ENCODE assay signal across 20 cellular contexts in genomic region chr15:38541046-38541445, GRCh38. TPM values are rescaled to one million over a fixed set of nuclear protein-coding genes. Genes with fewer than 3 reads are reported as not detected.
DNase-seq lines count a peak whose midpoint lies in the region; ATAC-seq lines count a peak whose summit lies in the region.
"Had no signal": no experiment of that assay in that cellular context is flagged by ENCODE, and none has a peak within 500 bp of the region (broad histone marks: within the 10 kb centered on the region; RNA-seq: fewer than 3 reads in every experiment).

No MANE protein-coding gene starts in this region.

- H3K27me3 Mint-ChIP-seq in activated naive CD4-positive, alpha-beta T cell treated with anti-CD3 and anti-CD28 coated beads, Interleukin-2, amount 50 U/mL, for 24 hours: no peaks in the 10 kb centered on the region
- H3K27me3 Mint-ChIP-seq in activated naive CD4-positive, alpha-beta T cell treated with anti-CD3 and anti-CD28 coated beads, Interleukin-2, amount 10 ng/mL, durations not matched to agents 7 days and 5 days: no peaks in the 10 kb centered on the region
- H3K27me3 Mint-ChIP-seq in activated CD4-positive, alpha-beta memory T cell treated with anti-CD3 and anti-CD28 coated beads for 36 hours: no peaks in the 10 kb centered on the region
- H3K27me3 Mint-ChIP-seq in effector memory CD8-positive, alpha-beta T cell: no peaks in the 10 kb centered on the region
- H3K27me3 Mint-ChIP-seq: brain had no signal

- no peak for DNase-seq in activated naive CD4-positive, alpha-beta T cell treated with anti-CD3 and anti-CD28 coated beads, Interleukin-2, amount 10 ng/mL, durations not matched to agents 7 days and 5 days
- DNase-seq in activated CD4-positive, alpha-beta memory T cell treated with anti-CD3 and anti-CD28 coated beads for 36 hours: no peak
- DNase-seq in effector memory CD8-positive, alpha-beta T cell: no peak
- no peak for DNase-seq in NCI-H510A treated with DMSO at 0.1 percent for 48 hours (lab: John Stamatoyannopoulos, UW)
- DNase-seq: activated CD4-positive, alpha-beta T cell treated with anti-CD3 and anti-CD28 coated beads for 4 hours; adrenal gland; effector CD8-positive, alpha-beta T cell; foreskin melanocyte; NCI-H1105; NCI-H1930; NCI-H2227 treated with DMSO at 0.1 percent for 48 hours; NCI-H774; stimulated activated CD4-positive, alpha-beta T cell treated with anti-CD3 and anti-CD28 coated beads, Interleukin-2, amount 100 ng/mL, for 24 hours; testis had no signal

- peaks cover 96% of the 10 kb centered on the region for H3K4me1 Mint-ChIP-seq in activated naive CD4-positive, alpha-beta T cell treated with anti-CD3 and anti-CD28 coated beads, Interleukin-2, amount 50 U/mL, for 24 hours
- H3K4me1 Mint-ChIP-seq in activated naive CD4-positive, alpha-beta T cell treated with anti-CD3 and anti-CD28 coated beads, Interleukin-2, amount 10 ng/mL, durations not matched to agents 7 days and 5 days: peaks cover 89% of the 10 kb centered on the region
- H3K4me1 Mint-ChIP-seq in activated CD4-positive, alpha-beta memory T cell treated with anti-CD3 and anti-CD28 coated beads for 36 hours (ENCODE audit: low read depth): peaks cover 90% of the 10 kb centered on the region
- peaks cover 70 to 90% of the 10 kb centered on the region in 2 donors for H3K4me1 Mint-ChIP-seq in effector memory CD8-positive, alpha-beta T cell (ENCODE audit: low read depth in 2 of 2)

- peak; percentile 14 for ATAC-seq in effector memory CD8-positive, alpha-beta T cell (replicated peaks)
- ATAC-seq in HG03039 (IDR thresholded peaks at IDR 0.05; ENCODE audit: unreplicated experiment): no peak
- no peak for ATAC-seq in GM21528 (IDR thresholded peaks at IDR 0.05; ENCODE audit: low FRiP score, unreplicated experiment)
- ATAC-seq: esophagus mucosa had no signal

- CTCF ChIA-PET in activated naive CD4-positive, alpha-beta T cell treated with anti-CD3 and anti-CD28 coated beads, Interleukin-2, amount 10 ng/mL, durations not matched to agents 7 days and 5 days (lab: Charles Lee): interaction anchor here (0.7 to 1.1 kb wide), 2 partner anchors 149 to 158 kb away, joined by 3 read pairs; no protein-coding TSS in a partner anchor
- CTCF ChIA-PET in activated CD4-positive, alpha-beta memory T cell treated with anti-CD3 and anti-CD28 coated beads for 36 hours (lab: Charles Lee): interaction anchor here (0.9 to 2.1 kb wide), 3 partner anchors 23 to 150 kb away, joined by 3 to 7 read pairs (median 5); no protein-coding TSS in a partner anchor

- intact Hi-C loops in activated CD4-positive, alpha-beta memory T cell treated with anti-CD3 and anti-CD28 coated beads for 36 hours (cut with micrococcal nuclease): loop anchor here (2.0 kb wide), 1 partner anchor 16 kb away; no protein-coding TSS in a partner anchor

- H3K36me3 Mint-ChIP-seq in activated naive CD4-positive, alpha-beta T cell treated with anti-CD3 and anti-CD28 coated beads, Interleukin-2, amount 50 U/mL, for 24 hours: peaks cover 13% of the 10 kb centered on the region
- peaks cover 70% of the 10 kb centered on the region for H3K36me3 Mint-ChIP-seq in activated naive CD4-positive, alpha-beta T cell treated with anti-CD3 and anti-CD28 coated beads, Interleukin-2, amount 10 ng/mL, durations not matched to agents 7 days and 5 days
- H3K36me3 Mint-ChIP-seq in activated CD4-positive, alpha-beta memory T cell treated with anti-CD3 and anti-CD28 coated beads for 36 hours: peaks cover 51% of the 10 kb centered on the region
- H3K36me3 Mint-ChIP-seq in effector memory CD8-positive, alpha-beta T cell (ENCODE audit: insufficient read depth): peaks cover 21% of the 10 kb centered on the region
- H3K36me3 Mint-ChIP-seq: brain had no signal

- H3K27ac Mint-ChIP-seq in activated naive CD4-positive, alpha-beta T cell treated with anti-CD3 and anti-CD28 coated beads, Interleukin-2, amount 50 U/mL, for 24 hours: peak overlapping the region; percentile 81
- H3K27ac Mint-ChIP-seq in activated naive CD4-positive, alpha-beta T cell treated with anti-CD3 and anti-CD28 coated beads, Interleukin-2, amount 10 ng/mL, durations not matched to agents 7 days and 5 days: no peak overlapping the region
- H3K27ac Mint-ChIP-seq in activated CD4-positive, alpha-beta memory T cell treated with anti-CD3 and anti-CD28 coated beads for 36 hours: peak overlapping the region; percentile 29
- H3K27ac Mint-ChIP-seq in effector memory CD8-positive, alpha-beta T cell: peak overlapping the region; percentile 4 to 71

- POLR2A ChIA-PET in activated CD4-positive, alpha-beta memory T cell treated with anti-CD3 and anti-CD28 coated beads for 36 hours (lab: Charles Lee): interaction anchor here (3.2 kb wide), 1 partner anchor 13 kb away, joined by 12 read pairs; no protein-coding TSS in a partner anchor

- H3K9me3 Mint-ChIP-seq in activated naive CD4-positive, alpha-beta T cell treated with anti-CD3 and anti-CD28 coated beads, Interleukin-2, amount 50 U/mL, for 24 hours: no peaks in the 10 kb centered on the region
- H3K9me3 Mint-ChIP-seq in activated naive CD4-positive, alpha-beta T cell treated with anti-CD3 and anti-CD28 coated beads, Interleukin-2, amount 10 ng/mL, durations not matched to agents 7 days and 5 days: no peaks in the 10 kb centered on the region
- H3K9me3 Mint-ChIP-seq in activated CD4-positive, alpha-beta memory T cell treated with anti-CD3 and anti-CD28 coated beads for 36 hours: no peaks in the 10 kb centered on the region
- H3K9me3 Mint-ChIP-seq in effector memory CD8-positive, alpha-beta T cell: no peaks in the 10 kb centered on the region
- H3K9me3 Mint-ChIP-seq: brain; T-helper 1 cell treated with Interleukin-12 subunit alpha and Interleukin-12 subunit beta and Interleukin-4 antibody, amounts not matched to agents 30 μg/mL and 1 μg/mL, for 36 hours had no signal

- H3K4me3 Mint-ChIP-seq in activated naive CD4-positive, alpha-beta T cell treated with anti-CD3 and anti-CD28 coated beads, Interleukin-2, amount 50 U/mL, for 24 hours: peak overlapping the region; percentile 4
- no peak overlapping the region for H3K4me3 Mint-ChIP-seq in activated naive CD4-positive, alpha-beta T cell treated with anti-CD3 and anti-CD28 coated beads, Interleukin-2, amount 10 ng/mL, durations not matched to agents 7 days and 5 days
- H3K4me3 Mint-ChIP-seq in activated CD4-positive, alpha-beta memory T cell treated with anti-CD3 and anti-CD28 coated beads for 36 hours: no peak overlapping the region
- peak overlapping the region; percentile 56 to 62 for H3K4me3 Mint-ChIP-seq in effector memory CD8-positive, alpha-beta T cell
- H3K4me3 Mint-ChIP-seq: T-helper 1 cell treated with Interleukin-12 subunit alpha and Interleukin-12 subunit beta and Interleukin-4 antibody, amounts not matched to agents 30 μg/mL and 1 μg/mL, for 36 hours had no signal

RNA-seq across cellular contexts. Expression of gene RASGRP1, which starts 23.6 kb away (rescaled TPM):
- total RNA-seq in activated CD4-positive, alpha-beta memory T cell treated with anti-CD3 and anti-CD28 coated beads for 36 hours: 100 to 1,000 TPM; 167 to 174 TPM

Comparison
In these comparisons a context has a peak if more than half of its experiments do, and no peak if none do; other contexts are left out.
1. H3K4me3 Mint-ChIP-seq: peak in activated naive CD4-positive, alpha-beta T cell treated with anti-CD3 and anti-CD28 coated beads, Interleukin-2, amount 50 U/mL, for 24 hours (single experiment) and effector memory CD8-positive, alpha-beta T cell (2 of 2); none in activated naive CD4-positive, alpha-beta T cell treated with anti-CD3 and anti-CD28 coated beads, Interleukin-2, amount 10 ng/mL, durations not matched to agents 7 days and 5 days (single experiment) and activated CD4-positive, alpha-beta memory T cell treated with anti-CD3 and anti-CD28 coated beads for 36 hours (single experiment).